ENCODE assay signal across 22 cellular contexts in the genomic region with DNA sequence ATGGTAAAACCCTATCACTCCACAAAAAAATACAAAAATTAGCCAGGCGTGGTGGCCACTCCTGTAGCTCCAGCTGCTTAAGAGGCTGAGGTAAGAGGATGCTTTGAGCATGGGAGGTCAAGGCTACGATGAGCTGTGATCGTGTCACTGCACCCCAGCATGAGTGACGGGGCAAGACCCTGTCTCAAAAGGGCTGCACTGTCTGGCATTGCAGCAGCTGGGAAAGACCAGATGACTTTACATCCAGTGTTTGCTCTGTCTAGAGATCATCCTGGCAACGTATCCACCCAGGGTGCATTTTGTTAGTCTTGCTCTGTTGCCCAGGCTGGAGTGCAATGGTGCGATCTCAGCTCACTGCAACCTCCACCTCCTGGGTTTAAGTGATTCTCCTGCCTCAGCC.
"Had no signal": no experiment of that assay in that cellular context is flagged by ENCODE, and none has a peak within 500 bp of the region (broad histone marks: within the 10 kb centered on the region; RNA-seq: fewer than 3 reads in every experiment).

No MANE protein-coding gene starts in this region.

- H3K4me1 ChIP-seq: foreskin keratinocyte, right atrium auricular region had no signal

- ATAC-seq: activated CD8-positive, alpha-beta T cell treated with anti-CD3 and anti-CD28 coated beads for 36 hours; activated T-helper 17 cell treated with anti-CD3 and anti-CD28 coated beads, Interleukin-2, amount 50 U/mL, for 72 hours; foreskin keratinocyte; left lobe of liver; T-cell had no signal

- H3K27ac ChIP-seq: foreskin keratinocyte, right atrium auricular region, upper lobe of left lung had no signal

- H3K9me3 ChIP-seq: right atrium auricular region, upper lobe of left lung had no signal

- FAIRE-seq: colon, keratinocyte, small intestine had no signal

- H3K4me3 ChIP-seq: lung, right atrium auricular region, stomach, upper lobe of left lung had no signal

- H3K27me3 ChIP-seq: foreskin keratinocyte, right atrium auricular region, stomach, upper lobe of left lung had no signal

- DNase-seq: activated CD4-positive, alpha-beta T cell treated with anti-CD3 and anti-CD28 coated beads for 48 hours; activated CD4-positive, CD25-positive, alpha-beta regulatory T cell; activated CD8-positive, alpha-beta T cell treated with anti-CD3 and anti-CD28 coated beads for 36 hours; activated naive CD4-positive, alpha-beta T cell; activated naive CD8-positive, alpha-beta T cell treated with anti-CD3 and anti-CD28 coated beads for 36 hours; activated T-cell treated with anti-CD3 and anti-CD28 coated beads, Interleukin-2, amount 50 U/mL, for 1 hour; amygdala; caudate nucleus; endodermal cell; foreskin keratinocyte; head of caudate nucleus; small intestine; stimulated activated CD4-positive, alpha-beta T cell treated with anti-CD3 and anti-CD28 coated beads, Interleukin-4, amount 100 ng/mL, for 1 hour; stomach; T-cell; upper lobe of left lung had no signal

- H3K36me3 ChIP-seq: right atrium auricular region, stomach, upper lobe of left lung had no signal
